Comparison of ENCODE assay signal across 6 cellular contexts in genomic region chr19:16369306-16369663, GRCh38.
"Had no signal": no experiment of that assay in that cellular context is flagged by ENCODE, and none has a peak within 500 bp of the region (broad histone marks: within the 10 kb centered on the region; RNA-seq: fewer than 3 reads in every experiment).

No MANE protein-coding gene starts in this region.

- H3K9me3 ChIP-seq: colonic mucosa, gastrocnemius medialis, tibial artery, uterus had no signal

- H3K4me3 ChIP-seq: colonic mucosa, gastrocnemius medialis, tibial artery, uterus had no signal

- H3K4me3 Mint-ChIP-seq: nephron progenitor cell had no signal

- DNase-seq: colonic mucosa, gastrocnemius medialis, mesendoderm, nephron progenitor cell, tibial artery, uterus had no signal

- ATAC-seq: gastrocnemius medialis had no signal

- H3K27ac Mint-ChIP-seq: nephron progenitor cell had no signal

- H3K27ac ChIP-seq: colonic mucosa, tibial artery, uterus had no signal

- H3K27me3 ChIP-seq: colonic mucosa, gastrocnemius medialis, tibial artery, uterus had no signal

- H3K36me3 ChIP-seq: colonic mucosa, uterus had no signal

- H3K9me3 Mint-ChIP-seq: nephron progenitor cell had no signal
